In genomic region chr5:123814796-123815479, GRCh38 we compare ENCODE assay signal across 13 cellular contexts.
DNase-seq lines count a peak whose midpoint lies in the region; ATAC-seq, FAIRE-seq and TF ChIP-seq lines count a peak whose summit lies in the region.
"Had no signal": no experiment of that assay in that cellular context is flagged by ENCODE, and none has a peak within 500 bp of the region (broad histone marks: within the 10 kb centered on the region; RNA-seq: fewer than 3 reads in every experiment).

No MANE protein-coding gene starts in this region.

- peak overlapping the region; percentile 80 for H3K27ac Mint-ChIP-seq in endodermal cell
- H3K27ac Mint-ChIP-seq: activated CD8-positive, alpha-beta memory T cell treated with anti-CD3 and anti-CD28 coated beads, Interleukin-2, amount 10 ng/mL, durations not matched to agents 7 days and 5 days; CD8-positive, alpha-beta memory T cell; T-helper 1 cell treated with Interleukin-12 subunit alpha and Interleukin-12 subunit beta and Interleukin-4 antibody, amounts not matched to agents 30 μg/mL and 1 μg/mL, for 36 hours had no signal

- CTCF ChIA-PET in OCI-LY7 (lab: Charles Lee; ENCODE audit: unreplicated experiment): interaction anchor here (0.7 kb wide), 1 partner anchor 11 kb away, joined by 3 read pairs; no protein-coding TSS in a partner anchor

- no peaks in the 10 kb centered on the region for H4K20me1 ChIP-seq in OCI-LY7 (ENCODE audit: insufficient read depth, low read length)

- peak overlapping the region; percentile 51; the same call in 1 of the 2 replicates for H2AFZ ChIP-seq in OCI-LY7 (ENCODE audit: low read length)

- no peaks in the 10 kb centered on the region for H3K36me3 ChIP-seq in OCI-LY7 (ENCODE audit: insufficient read depth, low read length)
- no peaks in the 10 kb centered on the region for H3K36me3 ChIP-seq in endodermal cell (ENCODE audit: control insufficient read depth, insufficient read depth, low read length)
- H3K36me3 ChIP-seq in brain microvascular endothelial cell (replicated peaks): no peaks in the 10 kb centered on the region

- H3K4me1 Mint-ChIP-seq in endodermal cell: peaks cover 55% of the 10 kb centered on the region
- H3K4me1 Mint-ChIP-seq: activated CD8-positive, alpha-beta memory T cell treated with anti-CD3 and anti-CD28 coated beads, Interleukin-2, amount 10 ng/mL, durations not matched to agents 7 days and 5 days; CD8-positive, alpha-beta memory T cell had no signal

- WGBS in endodermal cell (ENCODE audit: insufficient coverage in 1 of 2, insufficient read length in 1 of 2), 2 experiments: 41 to 59% methylated on average over 6 to 7 of the region's 8 CpGs

- intact Hi-C loops in OCI-LY7 (cut with micrococcal nuclease; ENCODE audit: unreplicated experiment): no loop called here

- H3K9me2 ChIP-seq in OCI-LY7 (ENCODE audit: insufficient read depth, low read length): no peaks in the 10 kb centered on the region

- H3K27me3 Mint-ChIP-seq in endodermal cell (ENCODE audit: insufficient read depth): no peaks in the 10 kb centered on the region
- H3K27me3 Mint-ChIP-seq: activated CD8-positive, alpha-beta memory T cell treated with anti-CD3 and anti-CD28 coated beads, Interleukin-2, amount 10 ng/mL, durations not matched to agents 7 days and 5 days; CD8-positive, alpha-beta memory T cell had no signal

- no TSS peak for BruUV-seq in OCI-LY7 (replicated peaks; lab: Mats Ljungman, UMichigan)

- no peak for FAIRE-seq in GM19239 (lab: Jason Lieb, UNC)

- H3K9me3 Mint-ChIP-seq in endodermal cell: no peaks in the 10 kb centered on the region
- H3K9me3 Mint-ChIP-seq: T-helper 1 cell treated with Interleukin-12 subunit alpha and Interleukin-12 subunit beta and Interleukin-4 antibody, amounts not matched to agents 30 μg/mL and 1 μg/mL, for 36 hours had no signal

- H3K4me3 Mint-ChIP-seq in endodermal cell: no peak overlapping the region
- H3K4me3 Mint-ChIP-seq: activated CD8-positive, alpha-beta memory T cell treated with anti-CD3 and anti-CD28 coated beads, Interleukin-2, amount 10 ng/mL, durations not matched to agents 7 days and 5 days; CD8-positive, alpha-beta memory T cell; T-helper 1 cell treated with Interleukin-12 subunit alpha and Interleukin-12 subunit beta and Interleukin-4 antibody, amounts not matched to agents 30 μg/mL and 1 μg/mL, for 36 hours had no signal

- DNase-seq in EL: peak; percentile 36
- DNase-seq in OCI-LY7 (ENCODE audit: low spot score): no peak
- DNase-seq in endodermal cell: no peak
- peak; percentile 40 for DNase-seq in myocyte (ENCODE audit: low read depth)
- no peak for DNase-seq in activated CD8-positive, alpha-beta memory T cell treated with anti-CD3 and anti-CD28 coated beads, Interleukin-2, amount 50 U/mL, for 4 hours
- no peak for DNase-seq in brain microvascular endothelial cell
- no peak for DNase-seq in GM19239 (ENCODE audit: insufficient read length, low spot score)
- DNase-seq: activated CD8-positive, alpha-beta memory T cell treated with anti-CD3 and anti-CD28 coated beads, Interleukin-2, amount 10 ng/mL, durations not matched to agents 7 days and 5 days; CD8-positive, alpha-beta memory T cell; cerebellar nuclear complex; NCI-H187 treated with DMSO at 0.1 percent for 48 hours had no signal

- peak overlapping the region; percentile 44 for H3K4me2 ChIP-seq in OCI-LY7 (ENCODE audit: low read length)

- H3K9ac ChIP-seq in endodermal cell (ENCODE audit: extremely low read depth, low read length, poor library complexity, severe bottlenecking): no peak overlapping the region

- no peaks in the 10 kb centered on the region for H3K36me3 Mint-ChIP-seq in endodermal cell (ENCODE audit: low read depth)
- H3K36me3 Mint-ChIP-seq: activated CD8-positive, alpha-beta memory T cell treated with anti-CD3 and anti-CD28 coated beads, Interleukin-2, amount 10 ng/mL, durations not matched to agents 7 days and 5 days; CD8-positive, alpha-beta memory T cell had no signal

- H3K27ac ChIP-seq in OCI-LY7 (ENCODE audit: low read depth, low read length, poor library complexity, severe bottlenecking): no peak overlapping the region
- H3K27ac ChIP-seq in endodermal cell (ENCODE audit: low read depth, low read length): peak overlapping the region; percentile 92
- no peak overlapping the region for H3K27ac ChIP-seq in brain microvascular endothelial cell

- POLR2A ChIA-PET in OCI-LY7 (lab: Charles Lee): interaction anchor here (0.6 to 1.3 kb wide), 2 partner anchors 9 to 52 kb away, joined by 3 to 4 read pairs; no protein-coding TSS in a partner anchor

- in situ Hi-C loops in brain microvascular endothelial cell (cut with HindIII; ENCODE audit: low pct_ligation_motif_present, low sequenced_read_pairs): no loop called here

- no peaks in the 10 kb centered on the region for H3K79me2 ChIP-seq in OCI-LY7 (ENCODE audit: insufficient read depth, low read depth, low read length)

- H3K27me3 ChIP-seq in endodermal cell (ENCODE audit: control insufficient read depth, insufficient read depth, low read length, poor library complexity, severe bottlenecking): no peaks in the 10 kb centered on the region
- no peaks in the 10 kb centered on the region for H3K27me3 ChIP-seq in brain microvascular endothelial cell (replicated peaks)

- ATAC-seq in HG03280 (IDR thresholded peaks at IDR 0.05; ENCODE audit: unreplicated experiment): no peak
- ATAC-seq: activated CD8-positive, alpha-beta memory T cell treated with anti-CD3 and anti-CD28 coated beads, Interleukin-2, amount 10 ng/mL, durations not matched to agents 7 days and 5 days had no signal

- no peak for TF ChIP-seq CTCF in OCI-LY7 (conservative IDR thresholded peaks at IDR 0.05; ENCODE audit: low read length)
- TF ChIP-seq CTCF in endodermal cell (conservative IDR thresholded peaks at IDR 0.05): no peak
- no peak for TF ChIP-seq CTCF in brain microvascular endothelial cell (IDR thresholded peaks at IDR 0.05; ENCODE audit: low read depth, low read length, missing control alignments)

- H3K4me1 ChIP-seq in OCI-LY7 (ENCODE audit: insufficient read depth, low read length, poor library complexity, severe bottlenecking) (peaks cover 13% of the 10 kb centered on the region), endodermal cell (ENCODE audit: control insufficient read depth, insufficient read depth, low read length) (peaks cover 24% of the 10 kb centered on the region)

- no peaks in the 10 kb centered on the region for H3K9me3 ChIP-seq in OCI-LY7 (ENCODE audit: low read length)
- H3K9me3 ChIP-seq in endodermal cell (ENCODE audit: control insufficient read depth, low read length): no peaks in the 10 kb centered on the region

- H3K4me3 ChIP-seq in OCI-LY7 (ENCODE audit: low read depth, low read length, poor library complexity, severe bottlenecking) (no peak overlapping the region), endodermal cell (ENCODE audit: low read length) (no peak overlapping the region), brain microvascular endothelial cell (ENCODE audit: low read depth, low read length) (no peak overlapping the region)

Comparison
In these comparisons a context has a peak if more than half of its experiments do, and no peak if none do; other contexts are left out.
1. DNase-seq: peak in EL (single experiment) and myocyte (single experiment); none in OCI-LY7 (single experiment), endodermal cell (single experiment), activated CD8-positive, alpha-beta memory T cell treated with anti-CD3 and anti-CD28 coated beads, Interleukin-2, amount 50 U/mL, for 4 hours (single experiment), brain microvascular endothelial cell (single experiment) and GM19239 (single experiment).